Comparison of ENCODE assay signal across 8 cellular contexts in the genomic region with DNA sequence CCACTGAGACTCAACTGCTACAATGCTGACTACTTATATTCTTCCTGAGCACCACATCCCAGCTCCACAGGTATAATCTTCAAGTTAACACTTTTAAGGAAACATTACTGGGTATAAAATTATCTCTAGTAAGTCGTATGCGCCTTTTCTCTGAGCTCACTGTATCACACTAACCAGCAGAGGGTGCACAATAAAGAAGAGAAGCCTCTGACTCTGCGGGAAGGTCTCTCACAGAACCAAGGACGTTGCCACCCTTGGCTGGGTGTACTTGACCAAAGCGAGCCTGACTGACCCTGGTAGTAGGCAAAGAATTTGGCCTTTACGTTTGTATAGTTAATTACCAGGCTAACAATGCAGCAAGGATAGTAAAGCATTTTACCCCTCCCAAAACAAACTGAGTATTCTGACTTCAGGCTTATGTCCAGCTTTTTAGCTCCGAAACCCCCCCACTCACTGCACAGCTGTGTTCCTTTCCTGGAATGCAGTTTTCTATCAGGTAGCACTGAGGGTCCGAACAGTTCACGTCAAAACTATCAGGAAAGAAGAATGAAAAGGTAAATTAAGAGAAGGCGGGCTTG. TPM values are rescaled to one million over a fixed set of nuclear protein-coding genes. Genes with fewer than 3 reads are reported as not detected.
DNase-seq lines count a peak whose midpoint lies in the region; ATAC-seq and TF ChIP-seq lines count a peak whose summit lies in the region.

TSS of gene BTBD18 (minus strand) at position 144 of the 578 bp plus-strand sequence. CDS start 631 bp downstream, outside the sequence.

- peak; percentile 81 for TF ChIP-seq CTCF in C4-2B (conservative IDR thresholded peaks at IDR 0.05)
- peak in 4 of 6 experiments; percentile 33 to 81 (median 76) for TF ChIP-seq CTCF in Peyer's patch (IDR thresholded peaks at IDR 0.05)
- peak; percentile 26 to 48 (median 47) for TF ChIP-seq CTCF in nephron (IDR thresholded peaks at IDR 0.05; ENCODE audit: unreplicated experiment in 3 of 3)

- peaks cover 9% of the 10 kb centered on the region for H3K36me3 Mint-ChIP-seq in nephron (ENCODE audit: low read depth)

- peak; percentile 77 for DNase-seq in H7
- DNase-seq in Peyer's patch: peak in 1 of 3 donors; percentile 68
- DNase-seq in erythroblast (lab: John Stamatoyannopoulos, UW): peak; percentile 66

- H3K9me3 Mint-ChIP-seq in nephron: no peaks in the 10 kb centered on the region

- H3K4me1 ChIP-seq in Peyer's patch: peaks cover 0 to 6% (median 0%) of the 10 kb centered on the region in 4 donors

- H3K27me3 ChIP-seq in H7 (ENCODE audit: control insufficient read depth, insufficient read depth, low read length) (no peaks in the 10 kb centered on the region; the same call in 1 of the 2 replicates), Peyer's patch (no peaks in the 10 kb centered on the region)

- no peak within 1 kb of the TSS for H3K4me3 ChIP-seq in H7 (ENCODE audit: insufficient read depth, low read depth, low read length)
- no peak within 1 kb of the TSS for H3K4me3 ChIP-seq in Peyer's patch

- H3K9me3 ChIP-seq in Peyer's patch: no peaks in the 10 kb centered on the region

- H3K27ac ChIP-seq in C4-2B (peak within 1 kb of the TSS; percentile 39), Peyer's patch (no peak within 1 kb of the TSS)

- H3K36me3 ChIP-seq in H7 (replicated peaks; ENCODE audit: control insufficient read depth, insufficient read depth, low read length): no peaks in the 10 kb centered on the region
- H3K36me3 ChIP-seq in Peyer's patch: no peaks in the 10 kb centered on the region

- H3K27ac Mint-ChIP-seq in nephron: peak within 1 kb of the TSS in 1 of 3 experiments; percentile 3

- no peak within 1 kb of the TSS for H3K4me3 Mint-ChIP-seq in nephron

- H3K4me1 Mint-ChIP-seq in nephron: no peaks in the 10 kb centered on the region

- TF ChIP-seq POLR2A in Peyer's patch (IDR thresholded peaks at IDR 0.05) (no peak), erythroblast (IDR thresholded peaks at IDR 0.05; ENCODE audit: low read length) (no peak)

- ATAC-seq in HG02588 (IDR thresholded peaks at IDR 0.05; ENCODE audit: unreplicated experiment) (no peak), GM18502 (IDR thresholded peaks at IDR 0.05; ENCODE audit: poor library complexity, unreplicated experiment) (no peak), GM21526 (IDR thresholded peaks at IDR 0.05; ENCODE audit: low FRiP score, unreplicated experiment) (no peak)

- H3K27me3 Mint-ChIP-seq in nephron (ENCODE audit: low read depth): no peaks in the 10 kb centered on the region

RNA-seq across cellular contexts. Expression of gene BTBD18, which starts in this region (rescaled TPM):
- not detected in 2 replicates for total RNA-seq in H7 (2014; rRNA removed; shearing (Covaris generic))
- not detected for total RNA-seq in Peyer's patch

Comparison
In these comparisons a context has a peak if more than half of its experiments do, and no peak if none do; other contexts are left out.
1. Peak in DNase-seq in H7; RNA of the gene not detected or under 1 TPM.